3 cellular contexts compared by ENCODE assay signal in the genomic region with DNA sequence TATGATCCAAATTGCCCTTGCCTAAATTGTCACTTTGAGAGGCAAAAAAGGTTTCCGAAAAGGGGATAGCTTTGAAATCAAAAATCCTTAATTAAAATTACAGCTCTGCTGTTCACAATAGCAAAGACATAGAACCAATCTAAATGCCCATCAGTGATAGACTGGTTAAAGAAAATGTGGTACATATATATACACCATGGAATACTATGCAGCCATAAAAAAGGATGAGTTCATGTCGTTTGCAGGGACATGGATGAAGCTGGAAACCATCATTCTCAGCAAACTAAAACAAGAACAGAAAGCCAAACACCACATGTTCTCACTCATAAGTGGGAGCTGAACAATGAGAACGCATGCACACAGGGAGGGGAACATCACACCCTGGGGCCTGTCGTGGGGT. TPM values are rescaled to one million over a fixed set of nuclear protein-coding genes. Genes with fewer than 3 reads are reported as not detected.
"Had no signal": no experiment of that assay in that cellular context is flagged by ENCODE, and none has a peak within 500 bp of the region (broad histone marks: within the 10 kb centered on the region; RNA-seq: fewer than 3 reads in every experiment).

No MANE protein-coding gene starts in this region.

RNA-seq across cellular contexts. Expression of a gene that starts 1.9 kb away (rescaled TPM):
- total RNA-seq: dermis blood vessel endothelial cell, endothelial cell of umbilical vein, gastrocnemius medialis had no signal
- polyA plus RNA-seq: endothelial cell of umbilical vein had no signal
